In the genomic region with DNA sequence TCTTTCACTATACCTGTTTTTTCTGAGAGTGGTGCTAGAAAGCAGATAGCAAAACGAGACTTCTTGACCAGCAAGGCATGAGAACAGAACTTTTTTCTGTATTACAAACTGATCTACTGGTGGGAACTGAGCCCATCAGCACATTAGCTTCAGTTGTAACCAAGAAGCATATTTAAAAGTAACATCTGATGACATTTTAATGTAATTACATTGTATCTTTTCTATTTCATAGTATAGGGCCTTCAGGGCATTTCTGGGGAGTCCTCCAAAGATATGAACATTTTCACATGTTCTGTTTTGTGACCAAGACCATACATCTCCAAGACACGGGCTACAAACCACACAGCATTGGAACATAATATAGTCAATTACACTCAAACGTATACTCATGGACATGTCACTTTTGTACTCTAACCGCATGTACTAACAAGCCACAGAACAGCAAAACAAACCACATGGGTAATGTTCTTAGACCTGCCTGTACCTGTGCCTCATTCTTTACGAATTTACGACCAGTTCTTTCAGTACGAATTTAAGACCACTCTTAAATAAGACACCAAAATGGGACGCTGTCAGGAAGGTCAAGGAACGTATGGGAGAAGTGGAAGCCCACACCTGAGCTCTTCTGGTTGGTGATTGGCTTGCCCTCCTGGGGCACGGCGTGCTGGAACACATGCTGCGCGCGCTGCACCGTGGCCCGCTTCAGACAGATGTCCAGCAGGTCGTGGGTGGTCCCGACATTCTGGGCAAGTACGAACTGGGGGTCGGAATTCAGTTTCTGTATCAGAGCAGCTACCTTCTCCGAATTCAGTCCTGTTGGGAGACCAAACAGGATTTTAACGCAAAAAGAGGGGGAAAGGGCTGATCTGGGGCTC, we compare ENCODE assay signal across 8 cellular contexts. TPM values are rescaled to one million over a fixed set of nuclear protein-coding genes. Genes with fewer than 3 reads are reported as not detected.
DNase-seq lines count a peak whose midpoint lies in the region; ATAC-seq, FAIRE-seq and TF ChIP-seq lines count a peak whose summit lies in the region.

No MANE protein-coding gene starts in this region.

- peaks cover 5 to 9% (median 7%) of the 10 kb centered on the region in 3 donors for H3K4me1 ChIP-seq in pancreas

- H3K27me3 ChIP-seq in pancreas, result no peaks in the 10 kb centered on the region

- H3K9me3 ChIP-seq in pancreas, result no peaks in the 10 kb centered on the region

- no peaks in the 10 kb centered on the region for H3K27me3 Mint-ChIP-seq in activated T-helper 2 cell treated with anti-CD3 and anti-CD28 coated beads, Interferon-gamma antibody, Interleukin-2, Interleukin-4, amounts not matched to agents 10 μg/mL and 5 μg/mL and 100 μg/mL, durations not matched to agents 14 hours and 24 hours and 36 hours (ENCODE audit: low read depth)

- peaks cover 13% of the 10 kb centered on the region for H3K4me1 Mint-ChIP-seq in activated T-helper 2 cell treated with anti-CD3 and anti-CD28 coated beads, Interferon-gamma antibody, Interleukin-2, Interleukin-4, amounts not matched to agents 10 μg/mL and 5 μg/mL and 100 μg/mL, durations not matched to agents 14 hours and 24 hours and 36 hours (ENCODE audit: low read depth)

- intact Hi-C loops in activated T-helper 2 cell treated with anti-CD3 and anti-CD28 coated beads, Interferon-gamma antibody, Interleukin-2, Interleukin-4, amounts not matched to agents 10 μg/mL and 5 μg/mL and 100 μg/mL, durations not matched to agents 14 hours and 24 hours and 36 hours (cut with micrococcal nuclease), result loop anchor here (5.0 kb wide), 1 partner anchor 174 kb away; the partner anchor contains the start of gene NSRP1
- intact Hi-C loops in pancreas (cut with DNase I), result no loop called here

- H3K4me3 Mint-ChIP-seq in activated T-helper 2 cell treated with anti-CD3 and anti-CD28 coated beads, Interferon-gamma antibody, Interleukin-2, Interleukin-4, amounts not matched to agents 10 μg/mL and 5 μg/mL and 100 μg/mL, durations not matched to agents 14 hours and 24 hours and 36 hours (ENCODE audit: low read depth), result peak overlapping the region; percentile 90

- DNase-seq in NCI-H1092 treated with DMSO at 0.1 percent for 48 hours (lab: John Stamatoyannopoulos, UW) (peak; percentile 19), NCI-H1092 (lab: John Stamatoyannopoulos, UW) (no peak), NOMO-1 treated with DMSO at 0.1 percent for 48 hours (lab: John Stamatoyannopoulos, UW; ENCODE audit: unreplicated experiment) (peak; percentile 22), glomerular visceral epithelial cell (ENCODE audit: extremely low spot score) (peak; percentile 56), pancreas (peak; percentile 24 to 77 (median 52))
- peak; percentile 23 for DNase-seq in activated T-helper 2 cell treated with anti-CD3 and anti-CD28 coated beads, Interferon-gamma antibody, Interleukin-2, Interleukin-4, amounts not matched to agents 10 μg/mL and 5 μg/mL and 100 μg/mL, durations not matched to agents 14 hours and 24 hours and 36 hours (ENCODE audit: low spot score)

- FAIRE-seq in pancreas (lab: Jason Lieb, UNC), result no peak

- H3K9me3 Mint-ChIP-seq in activated T-helper 2 cell treated with anti-CD3 and anti-CD28 coated beads, Interferon-gamma antibody, Interleukin-2, Interleukin-4, amounts not matched to agents 10 μg/mL and 5 μg/mL and 100 μg/mL, durations not matched to agents 14 hours and 24 hours and 36 hours, result no peaks in the 10 kb centered on the region

- peaks cover 34% of the 10 kb centered on the region for H3K36me3 Mint-ChIP-seq in activated T-helper 2 cell treated with anti-CD3 and anti-CD28 coated beads, Interferon-gamma antibody, Interleukin-2, Interleukin-4, amounts not matched to agents 10 μg/mL and 5 μg/mL and 100 μg/mL, durations not matched to agents 14 hours and 24 hours and 36 hours (ENCODE audit: low read depth)

- ATAC-seq in HG02763 (IDR thresholded peaks at IDR 0.05; ENCODE audit: unreplicated experiment), result peak; percentile 42
- ATAC-seq in pancreas, result peak; percentile 67 to 85 (median 76)
- no peak for ATAC-seq in GM18870 (IDR thresholded peaks at IDR 0.05; ENCODE audit: unreplicated experiment)

- H3K27ac ChIP-seq in pancreas, result peak overlapping the region in 1 of 4 donors; percentile 55

- 2 to 3% methylated on average over 22 of the region's 22 CpGs for WGBS in pancreas, 2 donors

- TF ChIP-seq CTCF in pancreas (IDR thresholded peaks at IDR 0.05), result no peak

- H3K4me3 ChIP-seq in pancreas, result peak overlapping the region; percentile 85 to 99 (median 98)

- H3K27ac Mint-ChIP-seq in activated T-helper 2 cell treated with anti-CD3 and anti-CD28 coated beads, Interferon-gamma antibody, Interleukin-2, Interleukin-4, amounts not matched to agents 10 μg/mL and 5 μg/mL and 100 μg/mL, durations not matched to agents 14 hours and 24 hours and 36 hours, result peak overlapping the region; percentile 88

- peaks cover 0 to 8% (median 3%) of the 10 kb centered on the region in 3 donors for H3K36me3 ChIP-seq in pancreas

RNA-seq across cellular contexts. Expression of gene BLMH, which starts 0.8 kb away (rescaled TPM):
- total RNA-seq in activated T-helper 2 cell treated with anti-CD3 and anti-CD28 coated beads, Interferon-gamma antibody, Interleukin-2, Interleukin-4, amounts not matched to agents 10 μg/mL and 5 μg/mL and 100 μg/mL, durations not matched to agents 14 hours and 24 hours and 36 hours, result 68.9 and 72.2 TPM in 2 replicates
- 10 to 100 TPM; 16.3 to 24.6 (median 17.6) TPM for total RNA-seq in pancreas
- 10 to 100 TPM; 11.8 to 22.7 TPM for polyA plus RNA-seq in pancreas

RNA-seq across cellular contexts. Expression of gene TMIGD1, which starts 42.9 kb away (rescaled TPM):
- total RNA-seq in activated T-helper 2 cell treated with anti-CD3 and anti-CD28 coated beads, Interferon-gamma antibody, Interleukin-2, Interleukin-4, amounts not matched to agents 10 μg/mL and 5 μg/mL and 100 μg/mL, durations not matched to agents 14 hours and 24 hours and 36 hours, result not detected in 2 replicates
- not detected for total RNA-seq in pancreas
- polyA plus RNA-seq in pancreas, result not detected

RNA-seq across cellular contexts. Expression of gene SLC6A4, which starts 55.4 kb away (rescaled TPM):
- total RNA-seq in activated T-helper 2 cell treated with anti-CD3 and anti-CD28 coated beads, Interferon-gamma antibody, Interleukin-2, Interleukin-4, amounts not matched to agents 10 μg/mL and 5 μg/mL and 100 μg/mL, durations not matched to agents 14 hours and 24 hours and 36 hours, result 0.02 TPM in 1 of 2 replicates, not detected in the other
- total RNA-seq in pancreas, result under 1 TPM; 0.46 to 0.98 (median 0.87) TPM
- polyA plus RNA-seq in pancreas, result 1 to 10 TPM in 1 of 2 donors, under 1 TPM in 1; 0.42 to 3.1 TPM
